Comparison of ENCODE assay signal across 8 cellular contexts in genomic region chr1:52056110-52056936, GRCh38. TPM values are rescaled to one million over a fixed set of nuclear protein-coding genes. Genes with fewer than 3 reads are reported as not detected.
DNase-seq lines count a peak whose midpoint lies in the region; ATAC-seq, FAIRE-seq and TF ChIP-seq lines count a peak whose summit lies in the region.

Gene BTF3L4 (plus strand): TSS chr1:52056295. CDS start chr1:52059848, 3,553 bp downstream.

- H3K36me3 Mint-ChIP-seq in activated CD4-positive, alpha-beta T cell treated with anti-CD3 and anti-CD28 coated beads for 36 hours (ENCODE audit: low read depth) = peaks cover 38% of the 10 kb centered on the region
- H3K36me3 Mint-ChIP-seq in chondrocyte (ENCODE audit: low read depth) = peaks cover 7% of the 10 kb centered on the region

- peak within 1 kb of the TSS; percentile 91 for H3K4me3 Mint-ChIP-seq in activated CD4-positive, alpha-beta T cell treated with anti-CD3 and anti-CD28 coated beads for 36 hours
- H3K4me3 Mint-ChIP-seq in chondrocyte (ENCODE audit: unreplicated experiment) = peak within 1 kb of the TSS; percentile 93

- intact Hi-C loops in activated CD4-positive, alpha-beta T cell treated with anti-CD3 and anti-CD28 coated beads for 36 hours (cut with DNase I, micrococcal nuclease) = loop anchor here (1.0 to 10.0 kb wide), 13 partner anchors 23 to 1270 kb away; partner anchors contain the start of genes KTI12 (in 2 of the 2), ORC1 (in 2 of the 2), PRPF38A (in 2 of the 2) and ZFYVE9 (in 2 of the 2)

- CTCF ChIA-PET in activated CD4-positive, alpha-beta T cell treated with anti-CD3 and anti-CD28 coated beads for 36 hours (lab: Charles Lee) = interaction anchor here (0.6 to 1.1 kb wide), 2 partner anchors 20 to 129 kb away, joined by 3 read pairs; no protein-coding TSS in a partner anchor

- H3K27ac Mint-ChIP-seq in activated CD4-positive, alpha-beta T cell treated with anti-CD3 and anti-CD28 coated beads for 36 hours = peak within 1 kb of the TSS; percentile 99
- H3K27ac Mint-ChIP-seq in chondrocyte (ENCODE audit: unreplicated experiment) = peak within 1 kb of the TSS; percentile 99

- no peaks in the 10 kb centered on the region for H3K9me3 Mint-ChIP-seq in activated CD4-positive, alpha-beta T cell treated with anti-CD3 and anti-CD28 coated beads for 36 hours (ENCODE audit: low read depth)
- no peaks in the 10 kb centered on the region for H3K9me3 Mint-ChIP-seq in chondrocyte (ENCODE audit: low read depth)

- TF ChIP-seq CTCF in chondrocyte (IDR thresholded peaks at IDR 0.05) = no peak
- no peak for TF ChIP-seq CTCF in kidney epithelial cell (IDR thresholded peaks at IDR 0.05; ENCODE audit: insufficient read depth, low read length, poor library complexity, severe bottlenecking)

- peak; percentile 84 for ATAC-seq in HG03442 (IDR thresholded peaks at IDR 0.05; ENCODE audit: unreplicated experiment)
- ATAC-seq in activated CD4-positive, alpha-beta T cell treated with anti-CD3 and anti-CD28 coated beads for 36 hours = peak; percentile 96

- no peaks in the 10 kb centered on the region for H3K27me3 Mint-ChIP-seq in activated CD4-positive, alpha-beta T cell treated with anti-CD3 and anti-CD28 coated beads for 36 hours
- no peaks in the 10 kb centered on the region for H3K27me3 Mint-ChIP-seq in chondrocyte (ENCODE audit: low read depth)

- POLR2A ChIA-PET in activated CD4-positive, alpha-beta T cell treated with anti-CD3 and anti-CD28 coated beads for 36 hours (lab: Charles Lee) = interaction anchor here (0.6 to 1.8 kb wide), 5 partner anchors 9 to 327 kb away, joined by 3 to 8 read pairs (median 5); partner anchors contain the start of gene CC2D1B

- peak within 1 kb of the TSS; percentile 85 for H3K4me3 ChIP-seq in kidney epithelial cell (ENCODE audit: low read depth, low read length)

- peak; percentile 93 for FAIRE-seq in GM19239 (lab: Jason Lieb, UNC)

- DNase-seq in Ammon's horn (ENCODE audit: low spot score) = peak; percentile 98
- peak; percentile 67 for DNase-seq in GM19239 (ENCODE audit: insufficient read length, low spot score)
- DNase-seq in NCI-H524 treated with DMSO at 0.1 percent for 48 hours (lab: John Stamatoyannopoulos, UW) = peak; percentile 89
- DNase-seq in activated CD4-positive, alpha-beta T cell treated with anti-CD3 and anti-CD28 coated beads for 36 hours = peak; percentile 98
- DNase-seq in chondrocyte (ENCODE audit: low spot score) = peak; percentile 98
- peak; percentile 79 for DNase-seq in kidney epithelial cell (ENCODE audit: low read depth)
- DNase-seq in stimulated activated CD4-positive, alpha-beta T cell treated with anti-CD3 and anti-CD28 coated beads, Interleukin-15, amount 100 ng/mL, for 48 hours (ENCODE audit: low read depth in 2 of 2) = peak; percentile 93 to 94

- no peaks in the 10 kb centered on the region for H3K36me3 ChIP-seq in kidney epithelial cell (ENCODE audit: control insufficient read depth, insufficient read depth, low read length)

- no peaks in the 10 kb centered on the region for H3K27me3 ChIP-seq in kidney epithelial cell (ENCODE audit: control insufficient read depth, insufficient read depth, low read length)

- peaks cover 40% of the 10 kb centered on the region for H3K4me1 Mint-ChIP-seq in activated CD4-positive, alpha-beta T cell treated with anti-CD3 and anti-CD28 coated beads for 36 hours
- peaks cover 57% of the 10 kb centered on the region for H3K4me1 Mint-ChIP-seq in chondrocyte (ENCODE audit: low read depth)

RNA-seq across cellular contexts. Expression of gene BTF3L4, which starts in this region (rescaled TPM):
- 10 to 100 TPM; 33.8 to 37.8 TPM for total RNA-seq in activated CD4-positive, alpha-beta T cell treated with anti-CD3 and anti-CD28 coated beads for 36 hours
- total RNA-seq in chondrocyte (51.1 to 59.2 TPM (median 54.5 TPM) in 3 replicates), kidney epithelial cell (76.9 and 83.6 TPM in 2 replicates)

Comparison
In these comparisons a context has a peak if more than half of its experiments do, and no peak if none do; other contexts are left out.
1. Peak in every context shown above with its lines: DNase-seq, ATAC-seq and H3K4me3 ChIP-seq.